Comparison of ENCODE assay signal across 27 cellular contexts in the genomic region with DNA sequence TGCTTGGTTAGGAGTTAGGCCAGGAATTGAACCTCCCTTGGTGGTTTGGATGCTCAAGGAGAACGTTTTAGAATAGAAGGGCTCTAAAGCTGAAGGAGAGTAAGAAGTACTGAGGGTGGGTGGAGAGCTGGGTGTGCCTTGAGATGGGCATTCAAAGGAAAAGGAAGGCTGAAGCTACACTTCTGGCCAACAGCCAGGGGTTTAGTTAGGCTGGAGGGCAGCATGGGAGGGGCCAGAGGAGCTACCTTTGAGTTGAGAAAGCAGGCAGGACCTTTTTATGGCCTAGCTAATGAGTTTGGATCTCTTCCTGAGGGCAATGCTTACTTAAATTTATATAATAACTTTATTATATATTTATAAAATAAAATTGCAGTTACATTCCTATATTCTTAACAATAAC.
DNase-seq lines count a peak whose midpoint lies in the region; ATAC-seq, FAIRE-seq and TF ChIP-seq lines count a peak whose summit lies in the region.
"Had no signal": no experiment of that assay in that cellular context is flagged by ENCODE, and none has a peak within 500 bp of the region (broad histone marks: within the 10 kb centered on the region; RNA-seq: fewer than 3 reads in every experiment).

No MANE protein-coding gene starts in this region.

- dilution Hi-C loops in endothelial cell of umbilical vein (cut with MboI; ENCODE audit: extremely low pct_ligation_motif_present, low sequenced_read_pairs), result no loop called here

- intact Hi-C loops in HCT116 (cut with micrococcal nuclease) (no loop called here), endothelial cell of umbilical vein (cut with micrococcal nuclease) (no loop called here)

- RAD21 ChIA-PET in HCT116 (lab: Charles Lee; ENCODE audit: low non-redundant PET in 1 of 2, low total read pairs in 2 of 2, uncharacterized antibody in 2 of 2, unreplicated experiment in 2 of 2), result no interaction called here

- H3K79me2 ChIP-seq in HCT116 (ENCODE audit: insufficient read depth, low read length), result no peaks in the 10 kb centered on the region
- no peaks in the 10 kb centered on the region for H3K79me2 ChIP-seq in endothelial cell of umbilical vein (ENCODE audit: control insufficient read depth, insufficient read depth, low read length)

- CTCF ChIA-PET in HCT116 (lab: Charles Lee), result no interaction called here
- CTCF ChIA-PET in endothelial cell of umbilical vein (lab: Charles Lee), result interaction anchor here (1.2 kb wide), 1 partner anchor 10 kb away, joined by 7 read pairs; no protein-coding TSS in a partner anchor
- CTCF ChIA-PET in RWPE1 (lab: Yijun Ruan, JAX), result interaction anchor here (0.6 kb wide), 2 partner anchors 19 to 244 kb away, joined by 3 to 4 read pairs; no protein-coding TSS in a partner anchor

- H3K4me3 ChIP-seq in HCT116 (replicated peaks in 1 of 2; ENCODE audit: low read depth in 1 of 2, low read length in 2 of 2), result no peak overlapping the region
- no peak overlapping the region for H3K4me3 ChIP-seq in endothelial cell of umbilical vein (replicated peaks in 1 of 3; ENCODE audit: insufficient read depth in 1 of 3, low read depth in 1 of 3, low read length in 3 of 3)
- H3K4me3 ChIP-seq: left ventricle myocardium inferior, right lobe of liver had no signal

- TF ChIP-seq RAD21 in HCT116 (IDR thresholded peaks at IDR 0.05; ENCODE audit: low read depth), result no peak

- FAIRE-seq in endothelial cell of umbilical vein (lab: Jason Lieb, UNC), result no peak
- FAIRE-seq: GM12892 had no signal

- H4K20me1 ChIP-seq in HCT116 (ENCODE audit: insufficient read depth), result no peaks in the 10 kb centered on the region
- no peaks in the 10 kb centered on the region for H4K20me1 ChIP-seq in endothelial cell of umbilical vein (replicated peaks; ENCODE audit: control insufficient read depth, extremely low read depth, insufficient read depth, low read length)

- TF ChIP-seq CTCF in HCT116 (IDR thresholded peaks at IDR 0.05 in 2 of 3, conservative IDR thresholded peaks at IDR 0.05 in 1 of 3; ENCODE audit: borderline replicate concordance in 1 of 3, insufficient read depth in 1 of 3, low read depth in 2 of 3, low read length in 2 of 3) (no peak), endothelial cell of umbilical vein (IDR thresholded peaks at IDR 0.05; ENCODE audit: extremely low read depth in 1 of 2, insufficient read depth in 1 of 2, low read depth in 1 of 2, low read length in 2 of 2) (no peak), RWPE1 (conservative IDR thresholded peaks at IDR 0.05; ENCODE audit: low read depth) (no peak)

- ATAC-seq in HCT116, result no peak
- ATAC-seq: activated CD8-positive, alpha-beta T cell treated with anti-CD3 and anti-CD28 coated beads for 36 hours; natural killer cell treated with Interleukin-12 subunit alpha and Interleukin-12 subunit beta and Interleukin-15 and Interleukin-18, amount 100 ng/mL, for 72 hours; Panc1 had no signal

- POLR2A ChIA-PET in HCT116 (lab: Charles Lee) (no interaction called here), endothelial cell of umbilical vein (lab: Charles Lee) (no interaction called here), RWPE1 (lab: Yijun Ruan, JAX; ENCODE audit: low non-redundant PET) (no interaction called here)

- DNase-seq in HCT116 (ENCODE audit: low read depth, low spot score), result no peak
- peak; percentile 25 for DNase-seq in NCI-H226
- DNase-seq in endothelial cell of umbilical vein (ENCODE audit: low read depth, low spot score), result no peak
- peak; percentile 4 for DNase-seq in renal cortical epithelial cell (ENCODE audit: low read depth)
- DNase-seq in hypothalamus (lab: John Stamatoyannopoulos, UW), result no peak
- DNase-seq in DMS114 treated with DMSO at 0.1 percent for 48 hours (lab: John Stamatoyannopoulos, UW; ENCODE audit: unreplicated experiment), result no peak
- no peak for DNase-seq in RWPE1 (ENCODE audit: low spot score)
- DNase-seq: activated CD4-positive, alpha-beta T cell treated with anti-CD3 and anti-CD28 coated beads for 1 hour; activated CD8-positive, alpha-beta T cell treated with anti-CD3 and anti-CD28 coated beads for 36 hours; activated naive CD8-positive, alpha-beta T cell treated with anti-CD3 and anti-CD28 coated beads for 36 hours; CD8-positive, alpha-beta memory T cell; cerebellar nuclear complex; DND-41; left ventricle myocardium inferior; midbrain; NCI-H1436; NCI-H2107; NCI-H524; NK-92 treated with Interleukin-12 subunit alpha and Interleukin-12 subunit beta, amount 100 ng/mL, for 24 hours; right lobe of liver; SIG-M5; stimulated activated CD4-positive, alpha-beta T cell treated with anti-CD3 and anti-CD28 coated beads, Interleukin-4, amount 100 ng/mL, for 4 hours; stimulated activated naive CD4-positive, alpha-beta T cell; T-helper 1 cell had no signal

- H3K27me3 ChIP-seq in HCT116 (ENCODE audit: insufficient read depth, low read length) (no peaks in the 10 kb centered on the region), endothelial cell of umbilical vein (ENCODE audit: control insufficient read depth in 2 of 2, insufficient read depth in 2 of 2, low read length in 2 of 2) (no peaks in the 10 kb centered on the region)
- H3K27me3 ChIP-seq: right lobe of liver had no signal

- H3K9ac ChIP-seq in HCT116 (ENCODE audit: low read length) (no peak overlapping the region), endothelial cell of umbilical vein (replicated peaks; ENCODE audit: extremely low read depth, insufficient read depth, low read length) (no peak overlapping the region)

- no peaks in the 10 kb centered on the region for H3K9me2 ChIP-seq in HCT116 (ENCODE audit: insufficient read depth)

- H3K9me1 ChIP-seq in endothelial cell of umbilical vein (replicated peaks; ENCODE audit: control insufficient read depth, extremely low read depth, insufficient read depth, low read length), result no peaks in the 10 kb centered on the region

- TF ChIP-seq POLR2A in HCT116 (IDR thresholded peaks at IDR 0.05; ENCODE audit: borderline replicate concordance, extremely low read depth, insufficient read depth, insufficient read length), result no peak
- no peak for TF ChIP-seq POLR2A in endothelial cell of umbilical vein (IDR thresholded peaks at IDR 0.05; ENCODE audit: low read depth, low read length)

- no peak overlapping the region for H3K27ac ChIP-seq in HCT116 (ENCODE audit: low read depth, low read length)
- H3K27ac ChIP-seq in endothelial cell of umbilical vein (ENCODE audit: insufficient read depth, low read depth, low read length), result peak overlapping the region; percentile 51
- no peak overlapping the region for H3K27ac ChIP-seq in RWPE1
- H3K27ac ChIP-seq: left ventricle myocardium inferior, right lobe of liver had no signal

- H3K36me3 ChIP-seq in HCT116 (ENCODE audit: control insufficient read depth in 1 of 2, insufficient read depth in 2 of 2, low read length in 2 of 2) (no peaks in the 10 kb centered on the region), endothelial cell of umbilical vein (ENCODE audit: control insufficient read depth in 2 of 2, extremely low read depth in 1 of 2, insufficient read depth in 2 of 2, low read length in 2 of 2) (no peaks in the 10 kb centered on the region)
- H3K36me3 ChIP-seq: left ventricle myocardium inferior, right lobe of liver had no signal

- H3K4me2 ChIP-seq in HCT116 (ENCODE audit: low read length), result peak overlapping the region; percentile 29
- peak overlapping the region; percentile 28 for H3K4me2 ChIP-seq in endothelial cell of umbilical vein (ENCODE audit: insufficient read depth, low read length)

- BruUV-seq in HCT116 (replicated peaks; lab: Mats Ljungman, UMichigan) (no TSS peak), endothelial cell of umbilical vein (replicated peaks; lab: Mats Ljungman, UMichigan) (no TSS peak)

- H3K9me3 ChIP-seq in HCT116 (ENCODE audit: control insufficient read depth in 1 of 2, insufficient read depth in 1 of 2, low read depth in 1 of 2, low read length in 2 of 2) (no peaks in the 10 kb centered on the region; a peak in 1 of 4 replicates), endothelial cell of umbilical vein (replicated peaks; ENCODE audit: control insufficient read depth, insufficient read depth, low read length) (no peaks in the 10 kb centered on the region)

- H3K4me1 ChIP-seq in HCT116 (ENCODE audit: control insufficient read depth in 1 of 2, insufficient read depth in 2 of 2, low read length in 2 of 2) (peaks cover 0 to 14% of the 10 kb centered on the region in 2 experiments; a peak in 1 of 4 replicates), endothelial cell of umbilical vein (ENCODE audit: control insufficient read depth, extremely low read depth, insufficient read depth, low read length) (peaks cover 14% of the 10 kb centered on the region)
- H3K4me1 ChIP-seq: left ventricle myocardium inferior, right lobe of liver had no signal

- no peak overlapping the region for H2AFZ ChIP-seq in HCT116 (ENCODE audit: low read depth, low read length, poor library complexity, severe bottlenecking)
- peak overlapping the region; percentile 64 for H2AFZ ChIP-seq in endothelial cell of umbilical vein (ENCODE audit: low read depth, low read length)

TF ChIP-seq in HCT116, 20 proteins besides CTCF, POLR2A, EP300 and RAD21 (continues in another document):
- TF ChIP-seq JUND (IDR thresholded peaks at IDR 0.05) (no peak), EGR1 (IDR thresholded peaks at IDR 0.05; ENCODE audit: low read depth) (no peak), YY1 (IDR thresholded peaks at IDR 0.05; ENCODE audit: extremely low read depth, insufficient replicate concordance, low read depth, low read length) (no peak)
- TF ChIP-seq, protein P1, sequence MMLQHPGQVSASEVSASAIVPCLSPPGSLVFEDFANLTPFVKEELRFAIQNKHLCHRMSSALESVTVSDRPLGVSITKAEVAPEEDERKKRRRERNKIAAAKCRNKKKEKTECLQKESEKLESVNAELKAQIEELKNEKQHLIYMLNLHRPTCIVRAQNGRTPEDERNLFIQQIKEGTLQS (IDR thresholded peaks at IDR 0.05), result no peak

TF ChIP-seq in endothelial cell of umbilical vein, 7 proteins besides CTCF, POLR2A, EP300 and RAD21:
- no peak for TF ChIP-seq FOS (IDR thresholded peaks at IDR 0.05; ENCODE audit: borderline replicate concordance, insufficient read depth, low read length)
- no peak for TF ChIP-seq POLR2AphosphoS5 (IDR thresholded peaks at IDR 0.05; ENCODE audit: insufficient read depth, low read depth, low read length)
- TF ChIP-seq MYC (IDR thresholded peaks at IDR 0.05; ENCODE audit: low read depth, low read length), result no peak
- no peak for TF ChIP-seq JUN (IDR thresholded peaks at IDR 0.05; ENCODE audit: borderline replicate concordance, insufficient read depth, insufficient read length, low read depth)
- no peak for TF ChIP-seq GATA2 (IDR thresholded peaks at IDR 0.05; ENCODE audit: insufficient read depth, insufficient read length, low read depth, low read length)
- TF ChIP-seq, protein P2, sequence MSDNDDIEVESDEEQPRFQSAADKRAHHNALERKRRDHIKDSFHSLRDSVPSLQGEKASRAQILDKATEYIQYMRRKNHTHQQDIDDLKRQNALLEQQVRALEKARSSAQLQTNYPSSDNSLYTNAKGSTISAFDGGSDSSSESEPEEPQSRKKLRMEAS (IDR thresholded peaks at IDR 0.05; ENCODE audit: insufficient read depth, insufficient read length), result no peak

Comparison
In these comparisons a context has a peak if more than half of its experiments do, and no peak if none do; other contexts are left out.
1. DNase-seq: peak in NCI-H226 (single experiment) and renal cortical epithelial cell (single experiment); none in HCT116 (single experiment), endothelial cell of umbilical vein (single experiment), hypothalamus (0 of 51), DMS114 treated with DMSO at 0.1 percent for 48 hours (single experiment) and RWPE1 (single experiment).